Comparison of ENCODE assay signal across 9 cellular contexts in the genomic region with DNA sequence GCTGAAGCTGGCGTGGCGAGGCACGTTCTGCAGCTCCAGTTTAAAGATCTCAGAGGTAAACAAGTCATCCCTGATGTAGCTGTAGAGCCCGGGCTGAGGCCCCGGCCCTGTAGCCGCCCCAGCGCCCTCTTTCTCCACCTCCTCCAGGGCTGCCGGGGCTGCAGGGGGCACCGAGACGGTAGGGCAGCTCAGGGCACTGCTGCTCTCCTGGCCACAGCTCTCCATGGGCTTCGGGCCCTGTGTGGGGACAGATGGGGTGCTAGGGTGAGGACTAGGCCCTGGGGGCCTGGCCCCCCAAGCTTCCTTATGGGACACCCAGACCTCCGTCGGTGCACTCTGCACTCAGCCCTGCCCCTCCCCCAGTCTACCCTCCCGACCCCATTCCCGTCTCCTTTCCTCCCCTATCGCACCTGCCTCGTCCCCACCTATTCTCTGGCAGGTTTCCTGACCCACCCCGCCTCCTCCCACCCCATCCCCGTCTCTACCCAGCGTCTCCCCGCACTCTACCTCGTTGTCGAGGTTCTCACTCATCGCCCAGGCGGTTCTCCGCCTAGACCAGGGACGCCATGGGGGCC.
DNase-seq lines count a peak whose midpoint lies in the region; ATAC-seq, FAIRE-seq and TF ChIP-seq lines count a peak whose summit lies in the region.
"Had no signal": no experiment of that assay in that cellular context is flagged by ENCODE, and none has a peak within 500 bp of the region (broad histone marks: within the 10 kb centered on the region; RNA-seq: fewer than 3 reads in every experiment).

No MANE protein-coding gene starts in this region.

- no peak for ATAC-seq in HG03039 (IDR thresholded peaks at IDR 0.05; ENCODE audit: unreplicated experiment)

- peaks cover 11 to 24% of the 10 kb centered on the region in 2 donors for H3K4me1 ChIP-seq in mucosa of rectum (ENCODE audit: control insufficient read depth in 2 of 2, insufficient read depth in 2 of 2, low read length in 2 of 2)

- DNase-seq in AG08395 (ENCODE audit: low spot score) (peak; percentile 9), coronary artery (ENCODE audit: low spot score) (no peak), H54 (ENCODE audit: insufficient read length, low spot score) (no peak), RPMI8226 (no peak), NCI-H187 treated with DMSO at 0.1 percent for 48 hours (lab: John Stamatoyannopoulos, UW) (no peak)

- H3K9me3 ChIP-seq in KOPT-K1 (ENCODE audit: insufficient read depth, low read length, poor library complexity, severe bottlenecking) (no peaks in the 10 kb centered on the region), mucosa of rectum (ENCODE audit: control insufficient read depth in 2 of 2, low read length in 2 of 2) (no peaks in the 10 kb centered on the region)

- H3K9ac ChIP-seq in mucosa of rectum (ENCODE audit: low read depth in 1 of 2, low read length in 2 of 2): peak overlapping the region; percentile 71 to 85

- no peaks in the 10 kb centered on the region for H3K27me3 ChIP-seq in mucosa of rectum (ENCODE audit: control insufficient read depth in 2 of 2, insufficient read depth in 2 of 2, low read length in 2 of 2)

- no peak for TF ChIP-seq CTCF in coronary artery (IDR thresholded peaks at IDR 0.05)

- peaks cover 77% of the 10 kb centered on the region for H3K36me3 ChIP-seq in KOPT-K1 (ENCODE audit: insufficient read depth, low read length)
- peaks cover 17 to 32% of the 10 kb centered on the region in 2 donors for H3K36me3 ChIP-seq in mucosa of rectum (ENCODE audit: control insufficient read depth in 2 of 2, insufficient read depth in 2 of 2, low read length in 2 of 2)

- H3K4me3 ChIP-seq in coronary artery (peak overlapping the region; percentile 90), mucosa of rectum (ENCODE audit: low read length in 2 of 2) (peak overlapping the region; percentile 81 to 86)

- H3K27ac ChIP-seq in KOPT-K1 (ENCODE audit: low read depth, low read length, poor library complexity, severe bottlenecking) (peak overlapping the region; percentile 96), coronary artery (peak overlapping the region; percentile 67 to 93), mucosa of rectum (ENCODE audit: low read depth in 2 of 2, low read length in 2 of 2) (peak overlapping the region; percentile 70 to 78)

- TF ChIP-seq POLR2A in H54 (IDR thresholded peaks at IDR 0.05; ENCODE audit: low read depth, low read length): no peak

- FAIRE-seq in H54 (lab: Jason Lieb, UNC): no peak
- FAIRE-seq: endometrium had no signal
